Comparison of ENCODE assay signal across 21 cellular contexts in genomic region chr20:57106692-57107091, GRCh38.
DNase-seq lines count a peak whose midpoint lies in the region; ATAC-seq, FAIRE-seq and TF ChIP-seq lines count a peak whose summit lies in the region.
"Had no signal": no experiment of that assay in that cellular context is flagged by ENCODE, and none has a peak within 500 bp of the region (broad histone marks: within the 10 kb centered on the region; RNA-seq: fewer than 3 reads in every experiment).

No MANE protein-coding gene starts in this region.

- TF ChIP-seq POLR2A in NB4 (IDR thresholded peaks at IDR 0.05; ENCODE audit: extremely low read depth, insufficient read length) (no peak), K562 (conservative IDR thresholded peaks at IDR 0.05) (no peak)

- H2BK15ac ChIP-seq in H9 (ENCODE audit: low read depth, low read length) = no peak overlapping the region

- H3K27me3 ChIP-seq in H9 (ENCODE audit: insufficient read depth, low read length) (no peaks in the 10 kb centered on the region), K562 (ENCODE audit: control insufficient read depth in 2 of 2, insufficient read depth in 2 of 2, low read length in 2 of 2) (peaks cover 9 to 25% of the 10 kb centered on the region in 2 experiments; a peak in 3 of 5 replicates), SK-N-SH (ENCODE audit: insufficient read depth) (no peaks in the 10 kb centered on the region)
- H3K27me3 ChIP-seq: SJSA1 had no signal

- H3K36me3 ChIP-seq in K562 (ENCODE audit: control insufficient read depth, insufficient read depth, low read length) (no peaks in the 10 kb centered on the region), SK-N-SH (replicated peaks in 1 of 2; ENCODE audit: control insufficient read depth in 1 of 2, insufficient read depth in 2 of 2, low read length in 1 of 2) (no peaks in the 10 kb centered on the region)
- H3K36me3 ChIP-seq: SJSA1 had no signal

- H2BK20ac ChIP-seq in H9 (ENCODE audit: low read depth, low read length, poor library complexity, severe bottlenecking) = no peak overlapping the region

- BruUV-seq in K562 (replicated peaks; lab: Mats Ljungman, UMichigan) = no TSS peak

- H4K20me1 ChIP-seq in H9 (ENCODE audit: control insufficient read depth, insufficient read depth, insufficient read length) = no peaks in the 10 kb centered on the region
- no peaks in the 10 kb centered on the region for H4K20me1 ChIP-seq in K562 (replicated peaks; ENCODE audit: control insufficient read depth, insufficient read depth, low read length)
- no peaks in the 10 kb centered on the region for H4K20me1 ChIP-seq in SK-N-SH (ENCODE audit: insufficient read depth)

- no peak overlapping the region for H2BK120ac ChIP-seq in H9 (ENCODE audit: low read depth, low read length, poor library complexity, severe bottlenecking)

- H3K4me3 ChIP-seq in NB4 (ENCODE audit: low read depth, low read length) = no peak overlapping the region
- no peak overlapping the region for H3K4me3 ChIP-seq in K562
- no peak overlapping the region for H3K4me3 ChIP-seq in SK-N-SH (ENCODE audit: low read depth in 2 of 2, low read length in 1 of 2)
- H3K4me3 ChIP-seq: A549, SJSA1 had no signal

- DNase-seq in CD1c-positive myeloid dendritic cell (ENCODE audit: extremely low spot score) = peak; percentile 12
- DNase-seq in H9 = no peak
- DNase-seq in NB4 (ENCODE audit: low read depth) = peak; percentile 30
- no peak for DNase-seq in K562 (ENCODE audit: extremely low read depth in 1 of 4, low spot score in 3 of 4)
- DNase-seq in NCI-H2227 treated with DMSO at 0.1 percent for 48 hours (lab: John Stamatoyannopoulos, UW) = no peak
- no peak for DNase-seq in SK-N-SH
- DNase-seq: CD4-positive, CD25-positive, alpha-beta regulatory T cell; EL; GF-D8; NCI-H1092 treated with DMSO at 0.1 percent for 48 hours; NCI-H2029 treated with DMSO at 0.1 percent for 48 hours; NCI-H2171 treated with DMSO at 0.1 percent for 48 hours; NCI-H446; NCI-H526; OCI-M1 had no signal

- no peak overlapping the region for H3K4ac ChIP-seq in H9 (ENCODE audit: low read depth, low read length)

- POLR2A ChIA-PET in K562 (lab: Yijun Ruan, JAX) = no interaction called here
- POLR2A ChIA-PET in SK-N-SH (lab: Yijun Ruan, JAX) = no interaction called here

- in situ Hi-C loops in K562 (cut with MboI) = no loop called here

- no peak overlapping the region for H2BK5ac ChIP-seq in H9 (ENCODE audit: insufficient read length, low read length)

- peak overlapping the region in 2 of 3 experiments; percentile 66 to 74; a peak in 1 of 7 replicates for H3K27ac Mint-ChIP-seq in H9
- H3K27ac Mint-ChIP-seq: B cell; CD4-positive, CD25-positive, alpha-beta regulatory T cell had no signal

- no peak overlapping the region for H3K18ac ChIP-seq in H9 (ENCODE audit: insufficient read length, low read depth, low read length)

- no peak overlapping the region for H4K5ac ChIP-seq in H9 (ENCODE audit: insufficient read length, low read depth, low read length)

- FAIRE-seq in K562 (lab: Jason Lieb, UNC) = no peak
- FAIRE-seq: A549, GM19239, RCC 7860 had no signal

- TF ChIP-seq CTCF in H9 (conservative IDR thresholded peaks at IDR 0.05) (no peak), NB4 (IDR thresholded peaks at IDR 0.05; ENCODE audit: low read depth, low read length) (no peak), K562 (IDR thresholded peaks at IDR 0.05 in 2 of 3, conservative IDR thresholded peaks at IDR 0.05 in 1 of 3; ENCODE audit: insufficient read depth in 2 of 3, low read depth in 1 of 3, low read length in 3 of 3) (no peak), SK-N-SH (IDR thresholded peaks at IDR 0.05) (no peak)

- H3K56ac ChIP-seq in H9 (ENCODE audit: insufficient read length, low read depth, low read length) = no peak overlapping the region

- TF ChIP-seq RAD21 in K562 (CRISPR knock-in tag; conservative IDR thresholded peaks at IDR 0.05 in 1 of 2, IDR thresholded peaks at IDR 0.05 in 1 of 2) = no peak
- no peak for TF ChIP-seq RAD21 in SK-N-SH (IDR thresholded peaks at IDR 0.05; ENCODE audit: low read length)

- H3K79me2 ChIP-seq in H9 (ENCODE audit: insufficient read depth, low read length) = no peaks in the 10 kb centered on the region
- no peaks in the 10 kb centered on the region for H3K79me2 ChIP-seq in K562 (ENCODE audit: control insufficient read depth, insufficient read depth, low read length)
- H3K79me2 ChIP-seq in SK-N-SH (ENCODE audit: insufficient read depth) = no peaks in the 10 kb centered on the region

- no peaks in the 10 kb centered on the region for H3K9me3 Mint-ChIP-seq in H9

- ATAC-seq in K562 = no peak
- no peak for ATAC-seq in HG02642 (IDR thresholded peaks at IDR 0.05; ENCODE audit: poor library complexity, unreplicated experiment)

- H3K4me1 Mint-ChIP-seq in H9 = peaks cover 13% of the 10 kb centered on the region in 2 experiments
- H3K4me1 Mint-ChIP-seq: B cell; CD4-positive, CD25-positive, alpha-beta regulatory T cell had no signal

- H3K23me2 ChIP-seq in H9 (ENCODE audit: insufficient read length, low read depth, low read length, poor library complexity, severe bottlenecking) = no peaks in the 10 kb centered on the region

- intact Hi-C loops in K562 (cut with micrococcal nuclease) = loop anchor here (5.0 kb wide), 1 partner anchor 416 kb away; no protein-coding TSS in a partner anchor

- H2AFZ ChIP-seq in H9 (ENCODE audit: low read length) (no peak overlapping the region), K562 (ENCODE audit: low read depth, low read length) (peak overlapping the region; percentile 42), SK-N-SH (ENCODE audit: low read depth) (no peak overlapping the region)

- no peaks in the 10 kb centered on the region for H3K9me1 ChIP-seq in K562 (ENCODE audit: control insufficient read depth, insufficient read depth, low read length)

- H4K91ac ChIP-seq in H9 (ENCODE audit: insufficient read length, low read depth, low read length) = no peak overlapping the region

- H2BK12ac ChIP-seq in H9 (ENCODE audit: insufficient read length, low read depth, low read length) = no peak overlapping the region

- no peaks in the 10 kb centered on the region for H3F3A ChIP-seq in SK-N-SH (replicated peaks; ENCODE audit: insufficient read depth)

- CTCF ChIA-PET in K562 (lab: Yijun Ruan, JAX; ENCODE audit: low intra/inter-chr PET ratio) = no interaction called here
- CTCF ChIA-PET in SK-N-SH (lab: Yijun Ruan, JAX) = interaction anchor here (1.0 kb wide), 1 partner anchor 15 kb away, joined by 3 read pairs; no protein-coding TSS in a partner anchor

- H3K9me3 ChIP-seq in H9 (ENCODE audit: control insufficient read depth, low read depth, low read length) (no peaks in the 10 kb centered on the region), K562 (replicated peaks; ENCODE audit: control insufficient read depth, insufficient read depth, low read depth, low read length) (no peaks in the 10 kb centered on the region), SK-N-SH (no peaks in the 10 kb centered on the region)
- H3K9me3 ChIP-seq: A549, SJSA1 had no signal

- WGBS in H9 (ENCODE audit: extremely low coverage, insufficient read length, low lambda C conversion rate) = no CpG with 5 or more reads among the region's 4 CpGs
- 0% methylated on average over 4 of the region's 4 CpGs for WGBS in K562 (ENCODE audit: insufficient coverage, low coverage, missing lambda C conversion rate)
- WGBS in SK-N-SH (ENCODE audit: low lambda C conversion rate) = 29% methylated on average over 4 of the region's 4 CpGs

- no peak overlapping the region for H3K4me2 ChIP-seq in H9 (ENCODE audit: insufficient read depth, insufficient read length, low read length)
- peak overlapping the region; percentile 22; the same call in 1 of the 2 replicates for H3K4me2 ChIP-seq in K562 (ENCODE audit: insufficient read depth, low read length)
- no peak overlapping the region for H3K4me2 ChIP-seq in SK-N-SH
- H3K4me2 ChIP-seq: A549 had no signal

- H3K4me3 Mint-ChIP-seq in H9 = no peak overlapping the region
- H3K4me3 Mint-ChIP-seq: B cell had no signal

- H2AK5ac ChIP-seq in H9 (ENCODE audit: insufficient read length, low read length) = no peak overlapping the region

- no peak overlapping the region for H4K8ac ChIP-seq in H9 (replicated peaks; ENCODE audit: insufficient read length, low read depth, low read length)

- peaks cover 29% of the 10 kb centered on the region for H3K27me3 Mint-ChIP-seq in H9 (ENCODE audit: low read depth)

- no peaks in the 10 kb centered on the region for H3K4me1 ChIP-seq in H9 (ENCODE audit: insufficient read depth, low read length)
- H3K4me1 ChIP-seq in K562 (replicated peaks in 1 of 2; ENCODE audit: control insufficient read depth in 2 of 2, insufficient read depth in 2 of 2, low read length in 2 of 2) = peaks cover 7 to 14% of the 10 kb centered on the region in 2 experiments; a peak in 4 of 5 replicates
- peaks cover 0 to 14% of the 10 kb centered on the region in 2 experiments; a peak in 1 of 4 replicates for H3K4me1 ChIP-seq in SK-N-SH (ENCODE audit: control insufficient read depth in 1 of 2, insufficient read depth in 2 of 2, low read depth in 1 of 2, low read length in 1 of 2)
- H3K4me1 ChIP-seq: A549, SJSA1 had no signal

- H3K14ac ChIP-seq in H9 (ENCODE audit: insufficient read depth, low read length) = no peak overlapping the region

- no peaks in the 10 kb centered on the region for H3K79me1 ChIP-seq in H9 (ENCODE audit: insufficient read depth, low read depth, low read length, poor library complexity, severe bottlenecking)

- no peaks in the 10 kb centered on the region; a peak in 1 of 7 replicates for H3K36me3 Mint-ChIP-seq in H9 (ENCODE audit: insufficient read depth in 1 of 3, low read depth in 3 of 3)
- H3K36me3 Mint-ChIP-seq: CD4-positive, CD25-positive, alpha-beta regulatory T cell had no signal

- no peak for TF ChIP-seq EP300 in K562 (IDR thresholded peaks at IDR 0.05; ENCODE audit: low read length)
- no peak for TF ChIP-seq EP300 in SK-N-SH (IDR thresholded peaks at IDR 0.05; ENCODE audit: borderline replicate concordance in 1 of 2, low read depth in 1 of 2, low read length in 1 of 2)

- H3K23ac ChIP-seq in H9 (ENCODE audit: insufficient read length, low read depth, low read length) = no peak overlapping the region

- H3K9ac ChIP-seq in H9 (ENCODE audit: extremely low read depth, insufficient read length, low read length) (no peak overlapping the region), K562 (ENCODE audit: insufficient read depth in 1 of 2, low read depth in 2 of 2, low read length in 2 of 2) (no peak overlapping the region), SK-N-SH (no peak overlapping the region)

- H3T11ph ChIP-seq in H9 (ENCODE audit: low read length) = no peak overlapping the region

- no peaks in the 10 kb centered on the region for H3K9me2 ChIP-seq in SK-N-SH

- H3K27ac ChIP-seq in H9 (ENCODE audit: insufficient read length, low read depth, low read length) (no peak overlapping the region), K562 (ENCODE audit: extremely low read depth, low read depth, low read length) (no peak overlapping the region), SK-N-SH (ENCODE audit: low read depth in 2 of 2, low read length in 1 of 2) (no peak overlapping the region)
- H3K27ac ChIP-seq: A549, SJSA1 had no signal

TF ChIP-seq in K562, 482 proteins besides CTCF, POLR2A, EP300 and RAD21 (continues in another document):
- no peak for TF ChIP-seq ZNF124 (CRISPR knock-in tag; IDR thresholded peaks at IDR 0.05)
- TF ChIP-seq ZNF232 (CRISPR knock-in tag; IDR thresholded peaks at IDR 0.05) = no peak

TF ChIP-seq in SK-N-SH, 30 proteins besides CTCF, POLR2A, EP300 and RAD21 (continues in another document):
- TF ChIP-seq FOSL2 (IDR thresholded peaks at IDR 0.05; ENCODE audit: borderline replicate concordance, low read depth) (no peak), RFX5 (IDR thresholded peaks at IDR 0.05; ENCODE audit: low read length) (no peak), RCOR1 (IDR thresholded peaks at IDR 0.05; ENCODE audit: low read length) (no peak)

Comparison
In these comparisons a context has a peak if more than half of its experiments do, and no peak if none do; other contexts are left out.
1. DNase-seq: peak in CD1c-positive myeloid dendritic cell (single experiment) and NB4 (single experiment); none in H9 (single experiment), K562 (0 of 4), NCI-H2227 treated with DMSO at 0.1 percent for 48 hours (single experiment) and SK-N-SH (single experiment).